ENCODE assay signal across 15 cellular contexts in genomic region chrX:46627044-46627443, GRCh38. TPM values are rescaled to one million over a fixed set of nuclear protein-coding genes. Genes with fewer than 3 reads are reported as not detected.
DNase-seq lines count a peak whose midpoint lies in the region; ATAC-seq, FAIRE-seq and TF ChIP-seq lines count a peak whose summit lies in the region.
"Had no signal": no experiment of that assay in that cellular context is flagged by ENCODE, and none has a peak within 500 bp of the region (broad histone marks: within the 10 kb centered on the region; RNA-seq: fewer than 3 reads in every experiment).

No MANE protein-coding gene starts in this region.

- no peaks in the 10 kb centered on the region for H3K9me3 Mint-ChIP-seq in activated B cell treated with CpG ODN at 0.5 μM for 24 hours
- H3K9me3 Mint-ChIP-seq: naive thymus-derived CD4-positive, alpha-beta T cell had no signal

- no peaks in the 10 kb centered on the region for H3K9me3 ChIP-seq in HepG2 (ENCODE audit: low read length)
- H3K9me3 ChIP-seq in uterus = no peaks in the 10 kb centered on the region
- H3K9me3 ChIP-seq in osteoblast (ENCODE audit: low read depth, low read length) = no peaks in the 10 kb centered on the region
- no peaks in the 10 kb centered on the region for H3K9me3 ChIP-seq in left lung
- H3K9me3 ChIP-seq: colonic mucosa, esophagus squamous epithelium had no signal

- H3K36me3 ChIP-seq in HepG2 (replicated peaks in 1 of 2; ENCODE audit: control insufficient read depth in 1 of 2, insufficient read depth in 2 of 2, low read length in 2 of 2) (no peaks in the 10 kb centered on the region), uterus (no peaks in the 10 kb centered on the region), osteoblast (ENCODE audit: insufficient read depth, low read length) (peaks cover 7% of the 10 kb centered on the region), left lung (no peaks in the 10 kb centered on the region)
- H3K36me3 ChIP-seq: colonic mucosa, esophagus squamous epithelium had no signal

- H3K4me3 ChIP-seq in HepG2 (replicated peaks in 1 of 3; ENCODE audit: insufficient read depth in 1 of 3, low read depth in 2 of 3, low read length in 3 of 3) (no peak overlapping the region), uterus (no peak overlapping the region), osteoblast (ENCODE audit: insufficient read depth, low read length) (no peak overlapping the region), left lung (no peak overlapping the region)
- H3K4me3 ChIP-seq: colonic mucosa, esophagus squamous epithelium, hepatocyte had no signal

- H3K27me3 ChIP-seq in HepG2 (ENCODE audit: control insufficient read depth in 1 of 2, insufficient read depth in 2 of 2, low read length in 2 of 2) = no peaks in the 10 kb centered on the region
- no peaks in the 10 kb centered on the region for H3K27me3 ChIP-seq in uterus
- H3K27me3 ChIP-seq in osteoblast (ENCODE audit: insufficient read depth, low read length) = no peaks in the 10 kb centered on the region
- H3K27me3 ChIP-seq in left lung = no peaks in the 10 kb centered on the region
- H3K27me3 ChIP-seq: colonic mucosa, esophagus squamous epithelium, hepatocyte had no signal

- peak overlapping the region; percentile 90 for H3K27ac Mint-ChIP-seq in activated B cell treated with CpG ODN at 0.5 μM for 24 hours

- H3K4me1 ChIP-seq in HepG2 (ENCODE audit: insufficient read depth, low read length) = peaks cover 12% of the 10 kb centered on the region
- no peaks in the 10 kb centered on the region for H3K4me1 ChIP-seq in uterus
- H3K4me1 ChIP-seq in osteoblast (ENCODE audit: insufficient read depth, low read length) = peaks cover 20% of the 10 kb centered on the region
- H3K4me1 ChIP-seq in left lung = peaks cover 0 to 33% of the 10 kb centered on the region in 2 donors
- H3K4me1 ChIP-seq: colonic mucosa had no signal

- H2AFZ ChIP-seq in HepG2 (ENCODE audit: low read length) = no peak overlapping the region
- H2AFZ ChIP-seq in osteoblast (ENCODE audit: low read length) = no peak overlapping the region
- H2AFZ ChIP-seq: hepatocyte had no signal

- TF ChIP-seq POLR2A in HepG2 (IDR thresholded peaks at IDR 0.05; ENCODE audit: insufficient read depth in 1 of 2, low read depth in 2 of 2, low read length in 2 of 2) (no peak), uterus (IDR thresholded peaks at IDR 0.05) (no peak)

- BruUV-seq in HepG2 (replicated peaks; lab: Mats Ljungman, UMichigan) = no TSS peak

- no peak for TF ChIP-seq RAD21 in HepG2 (CRISPR knock-in tag; IDR thresholded peaks at IDR 0.05)

- in situ Hi-C loops in HepG2 (cut with HindIII; ENCODE audit: extremely low pct_ligation_motif_present, low pct_unique_long_range_greater_than_20kb) = no loop called here

- DNase-seq in left ventricle myocardium superior (peak; percentile 29), left cardiac atrium (no peak), activated B cell treated with CpG ODN at 0.5 μM for 24 hours (no peak), HepG2 (ENCODE audit: low spot score) (no peak), uterus (no peak), osteoblast (ENCODE audit: insufficient read length, low spot score, missing footprints) (no peak), left lung (no peak), GM10266 (ENCODE audit: extremely low spot score) (no peak)
- DNase-seq: colonic mucosa, esophagus squamous epithelium, NCI-H774, RPMI8226, trophoblast cell had no signal

- peaks cover 51% of the 10 kb centered on the region for H3K4me1 Mint-ChIP-seq in activated B cell treated with CpG ODN at 0.5 μM for 24 hours

- H3K4me3 Mint-ChIP-seq in activated B cell treated with CpG ODN at 0.5 μM for 24 hours = peak overlapping the region; percentile 48

- CTCF ChIA-PET in activated B cell treated with CpG ODN at 0.5 μM for 24 hours (lab: Charles Lee) = interaction anchor here (1.5 kb wide), 1 partner anchor 54 kb away, joined by 6 read pairs; no protein-coding TSS in a partner anchor
- CTCF ChIA-PET in HepG2 (lab: Yijun Ruan, JAX; ENCODE audit: low intra/inter-chr PET ratio, low total read pairs) = no interaction called here

- no peaks in the 10 kb centered on the region for H4K20me1 ChIP-seq in HepG2 (ENCODE audit: insufficient read depth, low read length)
- H4K20me1 ChIP-seq in osteoblast (ENCODE audit: insufficient read depth, low read length) = peaks cover 4% of the 10 kb centered on the region

- no peak for TF ChIP-seq CTCF in activated B cell treated with CpG ODN at 0.5 μM for 24 hours (IDR thresholded peaks at IDR 0.05)
- TF ChIP-seq CTCF in HepG2 (CRISPR knock-in tag; IDR thresholded peaks at IDR 0.05) = no peak
- no peak for TF ChIP-seq CTCF in uterus (IDR thresholded peaks at IDR 0.05)
- TF ChIP-seq CTCF in osteoblast (IDR thresholded peaks at IDR 0.05; ENCODE audit: extremely low read depth, low read depth, low read length) = no peak
- no peak for TF ChIP-seq CTCF in left lung (IDR thresholded peaks at IDR 0.05)
- TF ChIP-seq CTCF in GM10266 (IDR thresholded peaks at IDR 0.05; ENCODE audit: control insufficient read depth, insufficient read depth, low read depth, missing control alignments) = no peak

- no peak overlapping the region for H3K9ac ChIP-seq in HepG2 (ENCODE audit: insufficient read depth, low read depth, low read length)

- H3K27me3 Mint-ChIP-seq in activated B cell treated with CpG ODN at 0.5 μM for 24 hours = no peaks in the 10 kb centered on the region
- H3K27me3 Mint-ChIP-seq: naive thymus-derived CD4-positive, alpha-beta T cell had no signal

- H3K4me2 ChIP-seq in HepG2 (ENCODE audit: low read depth, low read length) (no peak overlapping the region), osteoblast (ENCODE audit: insufficient read depth, low read length) (no peak overlapping the region)
- H3K4me2 ChIP-seq: hepatocyte had no signal

- 65% methylated on average over 3 of the region's 4 CpGs for WGBS in HepG2 (ENCODE audit: low lambda C conversion rate)

- H3K27ac ChIP-seq in HepG2 (ENCODE audit: extremely low read length, insufficient read depth, low read length) (no peak overlapping the region), uterus (peak overlapping the region; percentile 4 to 49), osteoblast (ENCODE audit: low read depth, low read length) (no peak overlapping the region), left lung (peak overlapping the region in 1 of 2 donors; percentile 93)
- H3K27ac ChIP-seq: colonic mucosa, hepatocyte had no signal

- no peaks in the 10 kb centered on the region for H3K79me2 ChIP-seq in HepG2 (ENCODE audit: insufficient read depth, low read length)
- no peaks in the 10 kb centered on the region for H3K79me2 ChIP-seq in osteoblast (ENCODE audit: insufficient read depth, low read length)
- H3K79me2 ChIP-seq: hepatocyte had no signal

- no peak for FAIRE-seq in HepG2 (lab: Jason Lieb, UNC)

- POLR2A ChIA-PET in activated B cell treated with CpG ODN at 0.5 μM for 24 hours (lab: Charles Lee) = interaction anchor here (0.9 to 1.1 kb wide), 2 partner anchors 10 to 55 kb away, joined by 3 to 9 read pairs; no protein-coding TSS in a partner anchor
- POLR2A ChIA-PET in HepG2 (lab: Yijun Ruan, JAX) = no interaction called here

- intact Hi-C loops in left ventricle myocardium superior (cut with micrococcal nuclease) = no loop called here
- intact Hi-C loops in left cardiac atrium (cut with DNase I) = no loop called here
- intact Hi-C loops in activated B cell treated with CpG ODN at 0.5 μM for 24 hours (cut with micrococcal nuclease) = loop anchor here (5.0 kb wide), 1 partner anchor 55 kb away; the partner anchor contains the start of gene CHST7
- intact Hi-C loops in HepG2 (cut with micrococcal nuclease; ENCODE audit: unreplicated experiment) = no loop called here
- intact Hi-C loops in uterus (cut with DNase I; ENCODE audit: low total_unique reads) = no loop called here
- intact Hi-C loops in left lung (cut with DNase I) = no loop called here

- ATAC-seq in left ventricle myocardium superior (no peak), left cardiac atrium (no peak), activated B cell treated with CpG ODN at 0.5 μM for 24 hours (ENCODE audit: low read depth) (no peak), HepG2 (no peak), left lung (no peak)

- TF ChIP-seq EP300 in HepG2 (IDR thresholded peaks at IDR 0.05; ENCODE audit: low read depth in 2 of 2, low read length in 2 of 2) (no peak), HepG2 (CRISPR knock-in tag; IDR thresholded peaks at IDR 0.05; ENCODE audit: borderline replicate concordance) (no peak)

- peaks cover 41% of the 10 kb centered on the region for H3K36me3 Mint-ChIP-seq in activated B cell treated with CpG ODN at 0.5 μM for 24 hours (ENCODE audit: low read depth)

RNA-seq across cellular contexts. Expression of gene CHST7, which starts 53.5 kb away (rescaled TPM):
- total RNA-seq in left ventricle myocardium superior = 13.8 TPM
- 10 to 100 TPM; 11.8 to 29.0 TPM for total RNA-seq in left cardiac atrium
- 6.3 and 7.5 TPM in 2 replicates for total RNA-seq in activated B cell treated with CpG ODN at 0.5 μM for 24 hours
- total RNA-seq in HepG2 (2016; rRNA removed; fragmentation: Illumina TruSeq; extraction: Trizol) = 2.6 and 5.2 TPM in 2 replicates
- 1.1 and 1.3 TPM in 2 replicates for total RNA-seq in HepG2 (2016; cell fraction: cytosol; rRNA removed; fragmentation: Illumina TruSeq; extraction: Trizol; ENCODE audit: low read depth)
- total RNA-seq in HepG2 (2016; cell fraction: insoluble cytoplasmic fraction; rRNA removed; fragmentation: Illumina TruSeq; extraction: Trizol) = 2.8 and 5.0 TPM in 2 replicates
- 1.9 and 2.2 TPM in 2 replicates for total RNA-seq in HepG2 (2016; cell fraction: membrane; rRNA removed; fragmentation: Illumina TruSeq; extraction: Trizol)
- total RNA-seq in HepG2 (2016; cell fraction: nucleus; rRNA removed; fragmentation: Illumina TruSeq; extraction: Trizol) = 3.6 and 5.2 TPM in 2 replicates
- polyA plus RNA-seq in HepG2 (2011; rRNA removed) = 2.4 and 2.8 TPM in 2 replicates
- polyA plus RNA-seq in HepG2 (2011; cell fraction: cytosol; rRNA removed) = 3.3 and 4.2 TPM in 2 replicates
- 2.5 and 3.6 TPM in 2 replicates for polyA plus RNA-seq in HepG2 (2011; cell fraction: nucleus; rRNA removed)
- polyA plus RNA-seq in HepG2 (2012) = 2.3 and 2.6 TPM in 2 replicates
- 0.46 and 0.62 TPM in 2 replicates for polyA plus RNA-seq in HepG2 (2016; cell fraction: cytosol; fragmentation: Illumina TruSeq; extraction: Trizol; ENCODE audit: low read depth)
- polyA plus RNA-seq in HepG2 (2016; cell fraction: insoluble cytoplasmic fraction; fragmentation: Illumina TruSeq; extraction: Trizol; ENCODE audit: low read depth) = 1.7 and 2.0 TPM in 2 replicates
- 0.87 and 0.94 TPM in 2 replicates for polyA plus RNA-seq in HepG2 (2016; cell fraction: membrane; fragmentation: Illumina TruSeq; extraction: Trizol; ENCODE audit: low read depth)
- polyA plus RNA-seq in HepG2 (2016; cell fraction: nucleus; fragmentation: Illumina TruSeq; extraction: Trizol; ENCODE audit: insufficient read depth, low read depth) = 3.1 and 3.3 TPM in 2 replicates
- polyA minus RNA-seq in HepG2 (2011; rRNA and poly(A)+ RNA removed; ENCODE audit: low replicate concordance) = 0.07 and 5.7 TPM in 2 replicates
- 2.6 and 4.3 TPM in 2 replicates for polyA minus RNA-seq in HepG2 (2011; cell fraction: cytosol; rRNA and poly(A)+ RNA removed)
- polyA minus RNA-seq in HepG2 (2011; cell fraction: nucleus; rRNA and poly(A)+ RNA removed) = 3.5 and 4.4 TPM in 2 replicates
- total RNA-seq in uterus = 10 to 100 TPM in 2 of 4 donors, 1 to 10 TPM in 2; 7.2 to 32.0 (median 9.1) TPM
- total RNA-seq in osteoblast = 6.5 and 8.0 TPM in 2 replicates
- total RNA-seq in left lung = 1 to 10 TPM; 6.9 to 7.3 TPM

Comparison
In these comparisons a context has a peak if more than half of its experiments do, and no peak if none do; other contexts are left out.
1. H3K27ac ChIP-seq: peak in uterus (2 of 2); none in HepG2 (single experiment) and osteoblast (single experiment).